15 cellular contexts compared by ENCODE assay signal in genomic region chr11:67247946-67248550, GRCh38. TPM values are rescaled to one million over a fixed set of nuclear protein-coding genes. Genes with fewer than 3 reads are reported as not detected.
A peak's percentile ranks its signal among the peaks of the same experiment; 100 is the strongest.
DNase-seq lines count a peak whose midpoint lies in the region; ATAC-seq and TF ChIP-seq lines count a peak whose summit lies in the region.
"Had no signal": no experiment of that assay in that cellular context is flagged by ENCODE, and none has a peak within 500 bp of the region (broad histone marks: within the 10 kb centered on the region; RNA-seq: fewer than 3 reads in every experiment).

No MANE protein-coding gene starts in this region.

- H3K27ac ChIP-seq in breast epithelium (peak overlapping the region; percentile 84 to 86), upper lobe of left lung (peak overlapping the region; percentile 14 to 71 (median 40))
- H3K27ac ChIP-seq: body of pancreas had no signal

- peaks cover 3 to 35% of the 10 kb centered on the region in 2 donors for H3K4me1 ChIP-seq in breast epithelium
- peaks cover 13 to 24% (median 18%) of the 10 kb centered on the region in 4 donors for H3K4me1 ChIP-seq in upper lobe of left lung

- no peaks in the 10 kb centered on the region for H3K9me3 Mint-ChIP-seq in activated naive CD8-positive, alpha-beta T cell treated with anti-CD3 and anti-CD28 coated beads for 36 hours
- H3K9me3 Mint-ChIP-seq in activated naive CD8-positive, alpha-beta T cell treated with anti-CD3 and anti-CD28 coated beads, Interleukin-2, amount 50 U/mL, for 24 hours: no peaks in the 10 kb centered on the region
- H3K9me3 Mint-ChIP-seq in memory B cell: no peaks in the 10 kb centered on the region
- H3K9me3 Mint-ChIP-seq: activated CD4-positive, alpha-beta memory T cell treated with anti-CD3 and anti-CD28 coated beads, Interleukin-2, amount 10 ng/mL, durations not matched to agents 7 days and 5 days had no signal

- H3K4me3 ChIP-seq in breast epithelium (peak overlapping the region in 1 of 3 donors; percentile 6), upper lobe of left lung (no peak overlapping the region)
- H3K4me3 ChIP-seq: body of pancreas had no signal

- no peaks in the 10 kb centered on the region for H3K36me3 ChIP-seq in breast epithelium
- peaks cover 63 to 99% (median 77%) of the 10 kb centered on the region in 4 donors for H3K36me3 ChIP-seq in upper lobe of left lung

- peaks cover 59% of the 10 kb centered on the region for H3K36me3 Mint-ChIP-seq in activated naive CD8-positive, alpha-beta T cell treated with anti-CD3 and anti-CD28 coated beads for 36 hours
- peaks cover 80% of the 10 kb centered on the region for H3K36me3 Mint-ChIP-seq in activated naive CD8-positive, alpha-beta T cell treated with anti-CD3 and anti-CD28 coated beads, Interleukin-2, amount 50 U/mL, for 24 hours (ENCODE audit: low read depth)
- peaks cover 49% of the 10 kb centered on the region for H3K36me3 Mint-ChIP-seq in memory B cell

- no peak for TF ChIP-seq POLR2A in breast epithelium (IDR thresholded peaks at IDR 0.05)
- no peak for TF ChIP-seq POLR2A in upper lobe of left lung (IDR thresholded peaks at IDR 0.05)

- no peaks in the 10 kb centered on the region for H3K27me3 Mint-ChIP-seq in activated naive CD8-positive, alpha-beta T cell treated with anti-CD3 and anti-CD28 coated beads for 36 hours
- no peaks in the 10 kb centered on the region for H3K27me3 Mint-ChIP-seq in activated naive CD8-positive, alpha-beta T cell treated with anti-CD3 and anti-CD28 coated beads, Interleukin-2, amount 50 U/mL, for 24 hours
- no peaks in the 10 kb centered on the region for H3K27me3 Mint-ChIP-seq in memory B cell
- H3K27me3 Mint-ChIP-seq: activated CD4-positive, alpha-beta memory T cell treated with anti-CD3 and anti-CD28 coated beads, Interleukin-2, amount 10 ng/mL, durations not matched to agents 7 days and 5 days had no signal

- H3K4me1 Mint-ChIP-seq in activated naive CD8-positive, alpha-beta T cell treated with anti-CD3 and anti-CD28 coated beads for 36 hours: peaks cover 33% of the 10 kb centered on the region
- peaks cover 38% of the 10 kb centered on the region for H3K4me1 Mint-ChIP-seq in activated naive CD8-positive, alpha-beta T cell treated with anti-CD3 and anti-CD28 coated beads, Interleukin-2, amount 50 U/mL, for 24 hours
- peaks cover 16% of the 10 kb centered on the region for H3K4me1 Mint-ChIP-seq in memory B cell

- no peak for ATAC-seq in activated naive CD8-positive, alpha-beta T cell treated with anti-CD3 and anti-CD28 coated beads, Interleukin-2, amount 50 U/mL, for 24 hours
- no peak for ATAC-seq in memory B cell (ENCODE audit: low read depth)
- no peak for ATAC-seq in upper lobe of left lung (ENCODE audit: low FRiP score in 2 of 2)
- ATAC-seq in HG02798 (IDR thresholded peaks at IDR 0.05; ENCODE audit: poor library complexity, unreplicated experiment): no peak
- ATAC-seq: body of pancreas had no signal

- WGBS in upper lobe of left lung, 2 donors: 85 to 87% methylated on average over 5 of the region's 5 CpGs

- peak overlapping the region; percentile 25 for H3K27ac Mint-ChIP-seq in activated naive CD8-positive, alpha-beta T cell treated with anti-CD3 and anti-CD28 coated beads for 36 hours
- no peak overlapping the region for H3K27ac Mint-ChIP-seq in activated naive CD8-positive, alpha-beta T cell treated with anti-CD3 and anti-CD28 coated beads, Interleukin-2, amount 50 U/mL, for 24 hours
- H3K27ac Mint-ChIP-seq in memory B cell: peak overlapping the region; percentile 28
- H3K27ac Mint-ChIP-seq: activated CD4-positive, alpha-beta memory T cell treated with anti-CD3 and anti-CD28 coated beads, Interleukin-2, amount 10 ng/mL, durations not matched to agents 7 days and 5 days had no signal

- H3K4me3 Mint-ChIP-seq in activated naive CD8-positive, alpha-beta T cell treated with anti-CD3 and anti-CD28 coated beads for 36 hours: no peak overlapping the region
- H3K4me3 Mint-ChIP-seq in activated naive CD8-positive, alpha-beta T cell treated with anti-CD3 and anti-CD28 coated beads, Interleukin-2, amount 50 U/mL, for 24 hours: no peak overlapping the region
- H3K4me3 Mint-ChIP-seq in memory B cell: no peak overlapping the region
- H3K4me3 Mint-ChIP-seq: activated CD4-positive, alpha-beta memory T cell treated with anti-CD3 and anti-CD28 coated beads, Interleukin-2, amount 10 ng/mL, durations not matched to agents 7 days and 5 days had no signal

- H3K27me3 ChIP-seq in breast epithelium: no peaks in the 10 kb centered on the region
- no peaks in the 10 kb centered on the region for H3K27me3 ChIP-seq in upper lobe of left lung
- H3K27me3 ChIP-seq: body of pancreas had no signal

- intact Hi-C loops in breast epithelium (cut with DNase I; ENCODE audit: low total_unique reads): no loop called here

- no peak for TF ChIP-seq EP300 in upper lobe of left lung (IDR thresholded peaks at IDR 0.05)

- DNase-seq in activated naive CD8-positive, alpha-beta T cell treated with anti-CD3 and anti-CD28 coated beads for 36 hours: no peak
- no peak for DNase-seq in activated naive CD8-positive, alpha-beta T cell treated with anti-CD3 and anti-CD28 coated beads, Interleukin-2, amount 50 U/mL, for 24 hours
- no peak for DNase-seq in breast epithelium (ENCODE audit: low spot score in 2 of 2)
- no peak for DNase-seq in memory B cell (ENCODE audit: low spot score in 2 of 2)
- no peak for DNase-seq in upper lobe of left lung
- no peak for DNase-seq in T-helper 9 cell
- no peak for DNase-seq in NCI-H82 (lab: John Stamatoyannopoulos, UW)
- DNase-seq: activated CD4-positive, alpha-beta memory T cell treated with anti-CD3 and anti-CD28 coated beads, Interleukin-2, amount 10 ng/mL, durations not matched to agents 7 days and 5 days; body of pancreas; COR-L47; GF-D8; KBM-7; midbrain; NCI-H2227 treated with DMSO at 0.1 percent for 48 hours had no signal

- TF ChIP-seq CTCF in breast epithelium (IDR thresholded peaks at IDR 0.05) (no peak), upper lobe of left lung (IDR thresholded peaks at IDR 0.05) (no peak)

- H3K9me3 ChIP-seq in breast epithelium (no peaks in the 10 kb centered on the region), upper lobe of left lung (no peaks in the 10 kb centered on the region)
- H3K9me3 ChIP-seq: body of pancreas had no signal

RNA-seq across cellular contexts. Expression of gene GRK2, which starts 18.2 kb away (rescaled TPM):
- total RNA-seq in activated naive CD8-positive, alpha-beta T cell treated with anti-CD3 and anti-CD28 coated beads for 36 hours: 100 to 1,000 TPM; 211 to 219 TPM
- total RNA-seq in breast epithelium (10 to 100 TPM; 41.1 to 52.8 (median 52.1) TPM), upper lobe of left lung (100 to 1,000 TPM in 4 of 6 donors, 10 to 100 TPM in 2; 76.9 to 232 (median 117) TPM)

RNA-seq across cellular contexts. Expression of gene ANKRD13D, which starts 41.1 kb away (rescaled TPM):
- 10 to 100 TPM; 52.0 to 55.7 TPM for total RNA-seq in activated naive CD8-positive, alpha-beta T cell treated with anti-CD3 and anti-CD28 coated beads for 36 hours
- total RNA-seq in breast epithelium: 10 to 100 TPM; 23.7 to 51.8 (median 40.7) TPM
- 100 to 1,000 TPM in 2 of 6 donors, 10 to 100 TPM in 4; 47.4 to 221 (median 78.3) TPM for total RNA-seq in upper lobe of left lung

RNA-seq across cellular contexts. Expression of gene SSH3, which starts 55.3 kb away (rescaled TPM):
- 1 to 10 TPM; 4.6 to 4.7 TPM for total RNA-seq in activated naive CD8-positive, alpha-beta T cell treated with anti-CD3 and anti-CD28 coated beads for 36 hours
- total RNA-seq in breast epithelium: 10 to 100 TPM; 28.8 to 55.2 (median 34.4) TPM
- 10 to 100 TPM; 35.9 to 99.2 (median 53.8) TPM for total RNA-seq in upper lobe of left lung

Comparison
In these comparisons a context has a peak if more than half of its experiments do, and no peak if none do; other contexts are left out.
1. RNA of gene SSH3, which starts 55.3 kb away (total RNA-seq): 35.9 to 99.2 TPM in upper lobe of left lung and 28.8 to 55.2 TPM in breast epithelium; 4.6 to 4.7 TPM in activated naive CD8-positive, alpha-beta T cell treated with anti-CD3 and anti-CD28 coated beads for 36 hours; every median in the first group is over 4 times any median in the second.